In genomic region chr16:49596119-49596518, GRCh38 we compare ENCODE assay signal across 11 cellular contexts.
DNase-seq lines count a peak whose midpoint lies in the region; ATAC-seq and TF ChIP-seq lines count a peak whose summit lies in the region.
"Had no signal": no experiment of that assay in that cellular context is flagged by ENCODE, and none has a peak within 500 bp of the region (broad histone marks: within the 10 kb centered on the region; RNA-seq: fewer than 3 reads in every experiment).

No MANE protein-coding gene starts in this region.

- CTCF ChIA-PET in mammary epithelial cell (lab: Charles Lee; ENCODE audit: low non-redundant PET): no interaction called here

- H3K79me2 ChIP-seq in mammary epithelial cell (ENCODE audit: insufficient read depth, low read length): no peaks in the 10 kb centered on the region

- TF ChIP-seq POLR2A in breast epithelium (IDR thresholded peaks at IDR 0.05): no peak

- dilution Hi-C loops in mammary epithelial cell (cut with HindIII; ENCODE audit: low sequenced_read_pairs): no loop called here

- 32% methylated on average over 10 of the region's 10 CpGs for WGBS in mammary epithelial cell (ENCODE audit: low coverage, missing lambda C conversion rate)
- 26% methylated on average over 10 of the region's 10 CpGs for WGBS in urinary bladder

- H3K9ac ChIP-seq in mammary epithelial cell (ENCODE audit: insufficient read depth, low read length): no peak overlapping the region

- H3K36me3 ChIP-seq in breast epithelium (no peaks in the 10 kb centered on the region), mammary epithelial cell (ENCODE audit: insufficient read depth, low read length) (no peaks in the 10 kb centered on the region), urinary bladder (ENCODE audit: insufficient read depth) (no peaks in the 10 kb centered on the region)

- H3K4me3 ChIP-seq in breast epithelium: peak overlapping the region in 2 of 3 donors; percentile 17 to 49
- H3K4me3 ChIP-seq in mammary epithelial cell (replicated peaks in 1 of 3; ENCODE audit: insufficient read depth in 1 of 3, low read depth in 2 of 3, low read length in 3 of 3): no peak overlapping the region
- H3K4me3 ChIP-seq in urinary bladder (ENCODE audit: low read depth, low read length): no peak overlapping the region

- no peaks in the 10 kb centered on the region for H4K20me1 ChIP-seq in mammary epithelial cell (ENCODE audit: insufficient read depth, low read length)

- H3K27me3 ChIP-seq in breast epithelium: no peaks in the 10 kb centered on the region
- no peaks in the 10 kb centered on the region for H3K27me3 ChIP-seq in mammary epithelial cell (ENCODE audit: insufficient read depth, low read length)

- BruUV-seq in mammary epithelial cell (replicated peaks; lab: Mats Ljungman, UMichigan): no TSS peak

- H3K4me1 ChIP-seq in breast epithelium (peaks cover 0 to 4% of the 10 kb centered on the region in 2 donors), mammary epithelial cell (ENCODE audit: insufficient read depth, low read length) (no peaks in the 10 kb centered on the region), urinary bladder (ENCODE audit: insufficient read depth) (no peaks in the 10 kb centered on the region)

- in situ Hi-C loops in mammary epithelial cell (cut with MboI; ENCODE audit: low sequenced_read_pairs in 2 of 2): no loop called here

- H3K27ac ChIP-seq in breast epithelium: peak overlapping the region in 1 of 2 donors; percentile 32
- H3K27ac ChIP-seq in mammary epithelial cell (ENCODE audit: insufficient read depth, low read depth, low read length): no peak overlapping the region
- H3K27ac ChIP-seq in urinary bladder (ENCODE audit: low read depth): peak overlapping the region; percentile 38

- intact Hi-C loops in breast epithelium (cut with DNase I; ENCODE audit: low total_unique reads): no loop called here
- intact Hi-C loops in mammary epithelial cell (cut with micrococcal nuclease): no loop called here

- TF ChIP-seq CTCF in breast epithelium (IDR thresholded peaks at IDR 0.05): no peak
- no peak for TF ChIP-seq CTCF in mammary epithelial cell (conservative IDR thresholded peaks at IDR 0.05 in 1 of 2, IDR thresholded peaks at IDR 0.05 in 1 of 2; ENCODE audit: extremely low read depth in 1 of 2, insufficient read depth in 1 of 2, low read depth in 1 of 2, low read length in 2 of 2)

- DNase-seq in breast epithelium (ENCODE audit: low spot score in 2 of 2) (no peak), mammary epithelial cell (no peak), dedifferentiated amniotic fluid mesenchymal stem cell (ENCODE audit: extremely low spot score) (peak; percentile 43), lung microvascular endothelial cell (ENCODE audit: low read depth in 2 of 2) (peak; percentile 15 to 25), NCI-H1105 (lab: John Stamatoyannopoulos, UW) (no peak), T1000 (lab: John Stamatoyannopoulos, UW) (no peak)
- DNase-seq: activated CD8-positive, alpha-beta T cell treated with anti-CD3 and anti-CD28 coated beads for 36 hours; C1 segment of cervical spinal cord; SIG-M5 had no signal

- no peak for ATAC-seq in GM18909 (IDR thresholded peaks at IDR 0.05; ENCODE audit: poor library complexity, unreplicated experiment)
- ATAC-seq: activated CD8-positive, alpha-beta T cell treated with anti-CD3 and anti-CD28 coated beads for 36 hours had no signal

- H3K9me3 ChIP-seq in breast epithelium (no peaks in the 10 kb centered on the region), mammary epithelial cell (replicated peaks; ENCODE audit: insufficient read depth, low read length) (peaks cover 2% of the 10 kb centered on the region)

- H3K4me2 ChIP-seq in mammary epithelial cell (ENCODE audit: insufficient read depth, low read depth, low read length): no peak overlapping the region

- no peak overlapping the region for H2AFZ ChIP-seq in mammary epithelial cell (ENCODE audit: low read depth, low read length)

Comparison
In these comparisons a context has a peak if more than half of its experiments do, and no peak if none do; other contexts are left out.
1. H3K4me3 ChIP-seq: peak in breast epithelium (2 of 3); none in mammary epithelial cell (0 of 3) and urinary bladder (single experiment).
2. DNase-seq: peak in dedifferentiated amniotic fluid mesenchymal stem cell (single experiment) and lung microvascular endothelial cell (2 of 2); none in breast epithelium (0 of 2), mammary epithelial cell (single experiment), NCI-H1105 (single experiment) and T1000 (single experiment).